Comparison of ENCODE assay signal across 22 cellular contexts in genomic region chr9:9892217-9892616, GRCh38.
"Had no signal": no experiment of that assay in that cellular context is flagged by ENCODE, and none has a peak within 500 bp of the region (broad histone marks: within the 10 kb centered on the region; RNA-seq: fewer than 3 reads in every experiment).

No MANE protein-coding gene starts in this region.

- H3K4me2 ChIP-seq: hepatocyte had no signal

- H3K4me3 ChIP-seq: coronary artery, dorsolateral prefrontal cortex, gastrocnemius medialis, hepatocyte, mucosa of descending colon, right atrium auricular region, suprapubic skin, tibial artery, upper lobe of right lung had no signal

- H3K27me3 ChIP-seq: brain microvascular endothelial cell, dorsolateral prefrontal cortex, gastrocnemius medialis, hepatocyte, right atrium auricular region, suprapubic skin, tibial artery, upper lobe of right lung had no signal

- DNase-seq: activated CD4-positive, alpha-beta T cell treated with anti-CD3 and anti-CD28 coated beads for 36 hours; activated CD4-positive, alpha-beta T cell treated with anti-CD3 and anti-CD28 coated beads, Interleukin-2, amount 50 U/mL, for 4 hours; activated CD4-positive, CD25-positive, alpha-beta regulatory T cell; activated effector memory CD4-positive, alpha-beta T cell treated with anti-CD3 and anti-CD28 coated beads, Interleukin-2, amount 50 U/mL, for 16 hours; activated naive CD4-positive, alpha-beta T cell treated with anti-CD3 and anti-CD28 coated beads, Interleukin-2, amount 10 ng/mL, durations not matched to agents 7 days and 5 days; activated naive CD8-positive, alpha-beta T cell treated with anti-CD3 and anti-CD28 coated beads, Interleukin-2, amount 10 ng/mL, durations not matched to agents 7 days and 5 days; brain microvascular endothelial cell; dorsolateral prefrontal cortex; effector memory CD4-positive, alpha-beta T cell; gastrocnemius medialis; left cardiac atrium; left ventricle myocardium superior; mucosa of descending colon; stimulated activated CD4-positive, alpha-beta T cell treated with anti-CD3 and anti-CD28 coated beads, Interleukin-15, amount 100 ng/mL, for 24 hours; stimulated activated naive CD4-positive, alpha-beta T cell; tibial artery; upper lobe of right lung had no signal

- ATAC-seq: activated CD4-positive, alpha-beta T cell treated with anti-CD3 and anti-CD28 coated beads for 36 hours; gastrocnemius medialis; left cardiac atrium; left ventricle myocardium superior; mucosa of descending colon; natural killer cell treated with Interleukin-12 subunit alpha and Interleukin-12 subunit beta and Interleukin-15 and Interleukin-18, amount 100 ng/mL, for 72 hours; upper lobe of right lung had no signal

- H3K4me1 ChIP-seq: gastrocnemius medialis, right atrium auricular region, suprapubic skin, tibial artery, upper lobe of right lung had no signal

- H3K36me3 ChIP-seq: brain microvascular endothelial cell, gastrocnemius medialis, right atrium auricular region, suprapubic skin, tibial artery, upper lobe of right lung had no signal

- H2AFZ ChIP-seq: hepatocyte had no signal

- H3K79me2 ChIP-seq: hepatocyte had no signal

- H3K9me3 ChIP-seq: gastrocnemius medialis, mucosa of descending colon, right atrium auricular region, suprapubic skin, tibial artery, upper lobe of right lung had no signal

- H3K27ac ChIP-seq: brain microvascular endothelial cell, coronary artery, dorsolateral prefrontal cortex, gastrocnemius medialis, hepatocyte, right atrium auricular region, suprapubic skin, tibial artery, upper lobe of right lung had no signal
